In the genomic region with DNA sequence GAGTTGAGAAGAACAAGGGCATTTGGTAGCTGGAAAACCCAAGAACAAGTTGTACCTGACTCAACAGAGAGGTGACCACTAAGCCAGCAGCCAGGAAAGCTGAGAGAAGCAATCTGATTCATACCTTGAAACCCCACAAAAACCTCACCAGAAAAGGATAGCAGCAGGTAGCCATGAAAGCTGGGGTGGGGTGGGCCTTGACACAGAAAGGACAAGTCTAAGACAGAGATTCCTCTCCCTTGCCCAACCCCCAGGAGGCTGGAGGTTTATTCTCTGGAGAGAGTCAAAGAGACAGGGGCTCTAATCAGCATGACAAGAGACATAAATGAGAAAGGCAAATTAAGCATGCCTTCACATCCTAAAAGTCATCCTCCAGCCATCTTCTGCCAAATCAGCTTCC, we compare ENCODE assay signal across 1 cellular context.
TF ChIP-seq lines count a peak whose summit lies in the region.

No MANE protein-coding gene starts in this region.

TF ChIP-seq in HepG2, 621 proteins besides CTCF, POLR2A, EP300 and RAD21 (continued from another document):
- TF ChIP-seq HOXD1 (CRISPR knock-in tag; IDR thresholded peaks at IDR 0.05) (no peak), ZNF780A (CRISPR knock-in tag; IDR thresholded peaks at IDR 0.05) (no peak), GATAD1 (CRISPR knock-in tag; IDR thresholded peaks at IDR 0.05) (no peak)
- TF ChIP-seq, protein P1, sequence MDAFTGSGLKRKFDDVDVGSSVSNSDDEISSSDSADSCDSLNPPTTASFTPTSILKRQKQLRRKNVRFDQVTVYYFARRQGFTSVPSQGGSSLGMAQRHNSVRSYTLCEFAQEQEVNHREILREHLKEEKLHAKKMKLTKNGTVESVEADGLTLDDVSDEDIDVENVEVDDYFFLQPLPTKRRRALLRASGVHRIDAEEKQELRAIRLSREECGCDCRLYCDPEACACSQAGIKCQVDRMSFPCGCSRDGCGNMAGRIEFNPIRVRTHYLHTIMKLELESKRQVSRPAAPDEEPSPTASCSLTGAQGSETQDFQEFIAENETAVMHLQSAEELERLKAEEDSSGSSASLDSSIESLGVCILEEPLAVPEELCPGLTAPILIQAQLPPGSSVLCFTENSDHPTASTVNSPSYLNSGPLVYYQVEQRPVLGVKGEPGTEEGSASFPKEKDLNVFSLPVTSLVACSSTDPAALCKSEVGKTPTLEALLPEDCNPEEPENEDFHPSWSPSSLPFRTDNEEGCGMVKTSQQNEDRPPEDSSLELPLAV (CRISPR knock-in tag; conservative IDR thresholded peaks at IDR 0.05; ENCODE audit: low read depth): no peak
